18 cellular contexts compared by ENCODE assay signal in the genomic region with DNA sequence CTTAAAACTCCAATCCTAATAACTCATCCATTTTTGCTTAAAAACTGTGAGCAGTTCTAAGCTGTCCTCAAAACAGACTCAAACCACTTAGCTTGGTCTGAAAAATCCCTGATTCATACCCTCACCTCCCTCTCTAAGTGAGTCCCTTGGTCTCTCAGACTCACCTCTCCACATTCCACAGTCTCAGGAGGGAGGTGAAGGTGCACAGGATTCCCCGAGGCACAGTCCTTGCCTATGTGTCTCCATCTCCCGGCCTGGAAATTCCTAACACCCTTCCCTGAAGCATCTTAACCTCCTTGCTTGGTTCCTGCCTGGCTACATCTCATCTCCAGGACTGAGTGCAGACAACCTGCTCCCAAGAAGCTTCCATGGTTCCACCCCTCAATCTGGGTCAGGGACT. TPM values are rescaled to one million over a fixed set of nuclear protein-coding genes. Genes with fewer than 3 reads are reported as not detected.
DNase-seq lines count a peak whose midpoint lies in the region; ATAC-seq and TF ChIP-seq lines count a peak whose summit lies in the region.
"Had no signal": no experiment of that assay in that cellular context is flagged by ENCODE, and none has a peak within 500 bp of the region (broad histone marks: within the 10 kb centered on the region; RNA-seq: fewer than 3 reads in every experiment).

No MANE protein-coding gene starts in this region.

- no peak for TF ChIP-seq CTCF in RWPE1 (conservative IDR thresholded peaks at IDR 0.05; ENCODE audit: low read depth)
- TF ChIP-seq CTCF in neutrophil (IDR thresholded peaks at IDR 0.05) = no peak
- TF ChIP-seq CTCF in psoas muscle (IDR thresholded peaks at IDR 0.05) = no peak

- H3K4me2 ChIP-seq in BLaER1 = peak overlapping the region; percentile 96
- H3K4me2 ChIP-seq: A549 had no signal

- peaks cover 70% of the 10 kb centered on the region for H3K4me1 ChIP-seq in BLaER1
- peaks cover 67% of the 10 kb centered on the region in 2 experiments for H3K4me1 ChIP-seq in neutrophil (ENCODE audit: control insufficient read depth in 1 of 2, insufficient read depth in 1 of 2, low read depth in 1 of 2, low read length in 1 of 2)
- peaks cover 40% of the 10 kb centered on the region for H3K4me1 ChIP-seq in psoas muscle
- H3K4me1 ChIP-seq: A549 had no signal

- H3K27me3 ChIP-seq in BLaER1 = no peaks in the 10 kb centered on the region
- no peaks in the 10 kb centered on the region for H3K27me3 ChIP-seq in neutrophil
- H3K27me3 ChIP-seq in psoas muscle (ENCODE audit: insufficient read depth in 3 of 3, low read length in 2 of 3) = no peaks in the 10 kb centered on the region
- H3K27me3 ChIP-seq: SJCRH30 had no signal

- H3K9me3 ChIP-seq in BLaER1 = no peaks in the 10 kb centered on the region
- H3K9me3 ChIP-seq in neutrophil = no peaks in the 10 kb centered on the region
- H3K9me3 ChIP-seq in psoas muscle = no peaks in the 10 kb centered on the region
- H3K9me3 ChIP-seq: A549, SJCRH30 had no signal

- peaks cover 5% of the 10 kb centered on the region for H3K36me3 Mint-ChIP-seq in stimulated activated effector memory CD8-positive, alpha-beta T cell treated with anti-CD3 and anti-CD28 coated beads, Interleukin-12 subunit alpha, Interleukin-12 subunit beta, amount 100 ng/mL, for 72 hours

- H3K27ac ChIP-seq in BLaER1 = peak overlapping the region; percentile 95
- H3K27ac ChIP-seq in RWPE1 = no peak overlapping the region
- H3K27ac ChIP-seq in neutrophil = peak overlapping the region; percentile 99
- no peak overlapping the region for H3K27ac ChIP-seq in psoas muscle
- H3K27ac ChIP-seq: A549, SJCRH30 had no signal

- no peak overlapping the region for H3K4me3 ChIP-seq in BLaER1
- no peak overlapping the region for H3K4me3 ChIP-seq in neutrophil (ENCODE audit: low read depth in 1 of 2, low read length in 1 of 2)
- H3K4me3 ChIP-seq in psoas muscle = no peak overlapping the region
- H3K4me3 ChIP-seq: A549, SJCRH30 had no signal

- H3K36me3 ChIP-seq in BLaER1 (peaks cover 39% of the 10 kb centered on the region), neutrophil (peaks cover 74% of the 10 kb centered on the region), psoas muscle (ENCODE audit: insufficient read depth in 1 of 2, low read depth in 1 of 2) (peaks cover 8 to 25% of the 10 kb centered on the region in 2 donors)

- WGBS in psoas muscle, 3 donors = 94 to 100% (median 94%) methylated on average over 2 of the region's 2 CpGs

- POLR2A ChIA-PET in RWPE1 (lab: Yijun Ruan, JAX; ENCODE audit: low non-redundant PET) = no interaction called here

- DNase-seq in RWPE1 (ENCODE audit: low spot score) (peak; percentile 23), islet precursor cell (peak; percentile 94), psoas muscle (no peak), GF-D8 (lab: John Stamatoyannopoulos, UW) (no peak)
- DNase-seq in stimulated activated effector memory CD8-positive, alpha-beta T cell treated with anti-CD3 and anti-CD28 coated beads, Interleukin-12 subunit alpha, Interleukin-12 subunit beta, amount 100 ng/mL, for 72 hours (ENCODE audit: low spot score in 2 of 2) = no peak
- DNase-seq: CD8-positive, alpha-beta memory T cell; H9; Karpas-422; NCI-H187 treated with DMSO at 0.1 percent for 48 hours; NCI-H2171; NCI-H82; SJCRH30 had no signal

- CTCF ChIA-PET in RWPE1 (lab: Yijun Ruan, JAX) = interaction anchor here (0.5 to 0.7 kb wide), 3 partner anchors 8 to 85 kb away, joined by 3 to 4 read pairs (median 3); no protein-coding TSS in a partner anchor

- H3K9ac ChIP-seq in BLaER1 = no peak overlapping the region

- intact Hi-C loops in psoas muscle (cut with DNase I) = no loop called here

- no peak for ATAC-seq in stimulated activated effector memory CD8-positive, alpha-beta T cell treated with anti-CD3 and anti-CD28 coated beads, Interleukin-12 subunit alpha, Interleukin-12 subunit beta, amount 100 ng/mL, for 72 hours
- no peak for ATAC-seq in psoas muscle
- ATAC-seq in GM21367 (IDR thresholded peaks at IDR 0.05; ENCODE audit: unreplicated experiment) = no peak
- ATAC-seq: A549, HepG2 had no signal

- peaks cover 18% of the 10 kb centered on the region for H3K4me1 Mint-ChIP-seq in stimulated activated effector memory CD8-positive, alpha-beta T cell treated with anti-CD3 and anti-CD28 coated beads, Interleukin-12 subunit alpha, Interleukin-12 subunit beta, amount 100 ng/mL, for 72 hours

- no peaks in the 10 kb centered on the region for H4K20me1 ChIP-seq in BLaER1

- no peak overlapping the region for H3K27ac Mint-ChIP-seq in stimulated activated effector memory CD8-positive, alpha-beta T cell treated with anti-CD3 and anti-CD28 coated beads, Interleukin-12 subunit alpha, Interleukin-12 subunit beta, amount 100 ng/mL, for 72 hours

- no peak overlapping the region for H3K4me3 Mint-ChIP-seq in stimulated activated effector memory CD8-positive, alpha-beta T cell treated with anti-CD3 and anti-CD28 coated beads, Interleukin-12 subunit alpha, Interleukin-12 subunit beta, amount 100 ng/mL, for 72 hours
- H3K4me3 Mint-ChIP-seq: CD8-positive, alpha-beta memory T cell; H9 had no signal

- no peaks in the 10 kb centered on the region for H3K9me3 Mint-ChIP-seq in stimulated activated effector memory CD8-positive, alpha-beta T cell treated with anti-CD3 and anti-CD28 coated beads, Interleukin-12 subunit alpha, Interleukin-12 subunit beta, amount 100 ng/mL, for 72 hours
- H3K9me3 Mint-ChIP-seq: CD8-positive, alpha-beta memory T cell; H9 had no signal

RNA-seq across cellular contexts. Expression of a gene that starts 45.0 kb away (rescaled TPM):
- total RNA-seq in psoas muscle = 10 to 100 TPM in 3 of 4 donors, 1 to 10 TPM in 1; 9.5 to 16.8 (median 10.9) TPM
- polyA plus RNA-seq in psoas muscle = 1 to 10 TPM; 3.8 to 5.1 (median 4.9) TPM
- total RNA-seq: HepG2, NCI-H460 had no signal

Comparison
In these comparisons a context has a peak if more than half of its experiments do, and no peak if none do; other contexts are left out.
1. H3K27ac ChIP-seq: peak in BLaER1 (single experiment) and neutrophil (single experiment); none in RWPE1 (single experiment) and psoas muscle (single experiment).
2. DNase-seq: peak in RWPE1 (single experiment) and islet precursor cell (single experiment); none in stimulated activated effector memory CD8-positive, alpha-beta T cell treated with anti-CD3 and anti-CD28 coated beads, Interleukin-12 subunit alpha, Interleukin-12 subunit beta, amount 100 ng/mL, for 72 hours (0 of 2), psoas muscle (0 of 2) and GF-D8 (single experiment).